In the genomic region with DNA sequence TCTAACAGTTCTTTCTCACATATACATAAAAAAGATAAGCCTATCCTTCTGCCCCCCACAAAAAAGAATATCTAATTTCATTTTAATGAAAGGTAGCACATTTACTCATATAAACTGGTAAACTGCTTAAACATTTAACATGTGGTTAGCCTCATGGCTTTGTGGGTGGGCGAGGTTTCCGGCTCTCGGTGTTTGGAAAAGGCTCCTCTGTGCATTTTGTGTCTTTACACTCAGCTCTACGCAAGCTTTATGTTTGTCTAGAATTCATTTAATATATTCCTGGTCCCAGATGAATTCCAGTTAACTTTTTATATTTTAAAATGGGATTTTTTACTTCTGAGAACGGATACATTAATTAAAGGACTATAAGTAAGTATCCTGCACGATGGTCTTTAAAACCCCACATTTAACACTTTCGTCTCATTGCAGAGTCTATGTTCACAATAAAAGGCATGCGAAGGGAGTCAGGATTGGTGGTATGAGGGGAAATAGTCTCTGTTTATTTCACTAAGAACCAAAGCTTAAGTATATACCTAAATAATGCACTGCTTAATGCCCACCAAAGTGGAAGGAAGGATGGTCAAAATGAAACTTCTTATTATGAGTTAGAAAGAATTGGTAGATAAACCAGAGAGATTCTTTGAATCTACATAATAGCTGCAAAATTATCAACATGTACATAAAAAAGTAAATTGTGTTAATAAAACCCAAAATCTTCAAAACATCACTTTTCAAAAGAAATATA, we compare ENCODE assay signal across 15 cellular contexts.
DNase-seq lines count a peak whose midpoint lies in the region; ATAC-seq and TF ChIP-seq lines count a peak whose summit lies in the region.
"Had no signal": no experiment of that assay in that cellular context is flagged by ENCODE, and none has a peak within 500 bp of the region (broad histone marks: within the 10 kb centered on the region; RNA-seq: fewer than 3 reads in every experiment).

No MANE protein-coding gene starts in this region.

- no peak overlapping the region for H3K27ac ChIP-seq in naive thymus-derived CD4-positive, alpha-beta T cell (ENCODE audit: low read depth, low read length)
- H3K27ac ChIP-seq in RWPE1, result no peak overlapping the region
- H3K27ac ChIP-seq: esophagus muscularis mucosa had no signal

- no peaks in the 10 kb centered on the region for H3K27me3 ChIP-seq in naive thymus-derived CD4-positive, alpha-beta T cell (ENCODE audit: control insufficient read depth in 2 of 2, insufficient read depth in 2 of 2, low read length in 2 of 2)
- H3K27me3 ChIP-seq: esophagus muscularis mucosa had no signal

- no peaks in the 10 kb centered on the region for H3K27me3 Mint-ChIP-seq in naive thymus-derived CD4-positive, alpha-beta T cell

- peaks cover 0 to 19% (median 6%) of the 10 kb centered on the region in 11 donors for H3K9me3 Mint-ChIP-seq in naive thymus-derived CD4-positive, alpha-beta T cell
- H3K9me3 Mint-ChIP-seq in stimulated activated effector memory CD8-positive, alpha-beta T cell treated with anti-CD3 and anti-CD28 coated beads, Interleukin-12 subunit alpha, Interleukin-12 subunit beta, amount 100 ng/mL, for 72 hours, result peaks cover 8% of the 10 kb centered on the region

- TF ChIP-seq CTCF in RWPE1 (conservative IDR thresholded peaks at IDR 0.05; ENCODE audit: low read depth), result no peak

- intact Hi-C loops in naive thymus-derived CD4-positive, alpha-beta T cell (cut with micrococcal nuclease), result no loop called here

- POLR2A ChIA-PET in naive thymus-derived CD4-positive, alpha-beta T cell (lab: Charles Lee), result no interaction called here
- POLR2A ChIA-PET in RWPE1 (lab: Yijun Ruan, JAX; ENCODE audit: low non-redundant PET), result no interaction called here

- no peaks in the 10 kb centered on the region for H3K36me3 Mint-ChIP-seq in naive thymus-derived CD4-positive, alpha-beta T cell
- no peaks in the 10 kb centered on the region for H3K36me3 Mint-ChIP-seq in stimulated activated effector memory CD8-positive, alpha-beta T cell treated with anti-CD3 and anti-CD28 coated beads, Interleukin-12 subunit alpha, Interleukin-12 subunit beta, amount 100 ng/mL, for 72 hours
- H3K36me3 Mint-ChIP-seq: activated naive CD4-positive, alpha-beta T cell treated with anti-CD3 and anti-CD28 coated beads, Interleukin-2, amount 50 U/mL, for 72 hours had no signal

- no peaks in the 10 kb centered on the region for H3K4me1 ChIP-seq in naive thymus-derived CD4-positive, alpha-beta T cell (ENCODE audit: control insufficient read depth in 2 of 2, insufficient read depth in 2 of 2, low read length in 2 of 2)
- H3K4me1 ChIP-seq: esophagus muscularis mucosa had no signal

- H3K9me3 ChIP-seq in naive thymus-derived CD4-positive, alpha-beta T cell (ENCODE audit: control insufficient read depth in 2 of 3, low read length in 3 of 3), result peaks cover 0 to 1% (median 0%) of the 10 kb centered on the region in 3 experiments

- H3K27ac Mint-ChIP-seq in naive thymus-derived CD4-positive, alpha-beta T cell, result no peak overlapping the region
- no peak overlapping the region for H3K27ac Mint-ChIP-seq in stimulated activated effector memory CD8-positive, alpha-beta T cell treated with anti-CD3 and anti-CD28 coated beads, Interleukin-12 subunit alpha, Interleukin-12 subunit beta, amount 100 ng/mL, for 72 hours
- H3K27ac Mint-ChIP-seq: activated naive CD4-positive, alpha-beta T cell treated with anti-CD3 and anti-CD28 coated beads, Interleukin-2, amount 50 U/mL, for 72 hours; nephron progenitor cell had no signal

- no peaks in the 10 kb centered on the region for H3K36me3 ChIP-seq in naive thymus-derived CD4-positive, alpha-beta T cell (ENCODE audit: control insufficient read depth in 2 of 3, insufficient read depth in 3 of 3, low read length in 3 of 3)
- H3K36me3 ChIP-seq: esophagus muscularis mucosa had no signal

- DNase-seq in stimulated activated CD4-positive, alpha-beta T cell treated with anti-CD3 and anti-CD28 coated beads, Interleukin-15, amount 100 ng/mL, for 24 hours, result peak; percentile 27
- no peak for DNase-seq in stimulated activated CD4-positive, alpha-beta T cell treated with anti-CD3 and anti-CD28 coated beads, Interleukin-12 subunit alpha, Interleukin-12 subunit beta, amount 100 ng/mL, for 4 hours
- DNase-seq in activated T-cell treated with anti-CD3 and anti-CD28 coated beads for 48 hours (ENCODE audit: low read depth), result peak; percentile 8
- DNase-seq in naive thymus-derived CD4-positive, alpha-beta T cell, result peak in 4 of 9 donors; percentile 0 to 26 (median 6)
- peak; percentile 21 to 66 for DNase-seq in stimulated activated effector memory CD8-positive, alpha-beta T cell treated with anti-CD3 and anti-CD28 coated beads, Interleukin-12 subunit alpha, Interleukin-12 subunit beta, amount 100 ng/mL, for 72 hours (ENCODE audit: low spot score in 2 of 2)
- no peak for DNase-seq in RWPE1 (ENCODE audit: low spot score)
- DNase-seq in LoVo (ENCODE audit: low spot score), result no peak
- DNase-seq: NCI-H1930, NCI-H69, nephron progenitor cell, RPMI8226 had no signal

- H3K4me1 Mint-ChIP-seq in naive thymus-derived CD4-positive, alpha-beta T cell, result peaks cover 0 to 16% (median 4%) of the 10 kb centered on the region in 7 donors
- peaks cover 9% of the 10 kb centered on the region for H3K4me1 Mint-ChIP-seq in stimulated activated effector memory CD8-positive, alpha-beta T cell treated with anti-CD3 and anti-CD28 coated beads, Interleukin-12 subunit alpha, Interleukin-12 subunit beta, amount 100 ng/mL, for 72 hours
- H3K4me1 Mint-ChIP-seq: nephron progenitor cell had no signal

- peak; percentile 53 for ATAC-seq in naive thymus-derived CD4-positive, alpha-beta T cell
- peak; percentile 84 for ATAC-seq in stimulated activated effector memory CD8-positive, alpha-beta T cell treated with anti-CD3 and anti-CD28 coated beads, Interleukin-12 subunit alpha, Interleukin-12 subunit beta, amount 100 ng/mL, for 72 hours
- no peak for ATAC-seq in GM18511 (IDR thresholded peaks at IDR 0.05; ENCODE audit: unreplicated experiment)
- ATAC-seq: sciatic nerve had no signal

- CTCF ChIA-PET in naive thymus-derived CD4-positive, alpha-beta T cell (lab: Charles Lee), result no interaction called here
- CTCF ChIA-PET in RWPE1 (lab: Yijun Ruan, JAX), result no interaction called here

- no peak overlapping the region for H3K4me3 ChIP-seq in naive thymus-derived CD4-positive, alpha-beta T cell (ENCODE audit: low read length)
- H3K4me3 ChIP-seq: esophagus muscularis mucosa had no signal

- H3K4me3 Mint-ChIP-seq in naive thymus-derived CD4-positive, alpha-beta T cell, result peak overlapping the region in 7 of 10 donors; percentile 11 to 40 (median 30)
- H3K4me3 Mint-ChIP-seq in stimulated activated effector memory CD8-positive, alpha-beta T cell treated with anti-CD3 and anti-CD28 coated beads, Interleukin-12 subunit alpha, Interleukin-12 subunit beta, amount 100 ng/mL, for 72 hours, result peak overlapping the region; percentile 24
- H3K4me3 Mint-ChIP-seq: nephron progenitor cell had no signal

Comparison
In these comparisons a context has a peak if more than half of its experiments do, and no peak if none do; other contexts are left out.
1. DNase-seq: peak in stimulated activated CD4-positive, alpha-beta T cell treated with anti-CD3 and anti-CD28 coated beads, Interleukin-15, amount 100 ng/mL, for 24 hours (single experiment), activated T-cell treated with anti-CD3 and anti-CD28 coated beads for 48 hours (single experiment) and stimulated activated effector memory CD8-positive, alpha-beta T cell treated with anti-CD3 and anti-CD28 coated beads, Interleukin-12 subunit alpha, Interleukin-12 subunit beta, amount 100 ng/mL, for 72 hours (2 of 2); none in stimulated activated CD4-positive, alpha-beta T cell treated with anti-CD3 and anti-CD28 coated beads, Interleukin-12 subunit alpha, Interleukin-12 subunit beta, amount 100 ng/mL, for 4 hours (single experiment), RWPE1 (single experiment) and LoVo (single experiment).